Comparison of ENCODE assay signal across 8 cellular contexts in genomic region chr3:42071720-42072582, GRCh38. TPM values are rescaled to one million over a fixed set of nuclear protein-coding genes. Genes with fewer than 3 reads are reported as not detected.
DNase-seq lines count a peak whose midpoint lies in the region; ATAC-seq and TF ChIP-seq lines count a peak whose summit lies in the region.

No MANE protein-coding gene starts in this region.

- H3K4me3 ChIP-seq in OCI-LY1 (ENCODE audit: low read depth, low read length, poor library complexity, severe bottlenecking) (peak overlapping the region; percentile 33), choroid plexus epithelial cell (ENCODE audit: low read depth, low read length) (peak overlapping the region; percentile 18), left lung (no peak overlapping the region), subcutaneous abdominal adipose tissue (ENCODE audit: low read depth in 1 of 5, low read length in 5 of 5) (peak overlapping the region; percentile 45 to 60 (median 55))

- intact Hi-C loops in left lung (cut with DNase I) = no loop called here

- H3K4me1 ChIP-seq in OCI-LY1 (ENCODE audit: insufficient read depth, low read length, severe bottlenecking) = peaks cover 69% of the 10 kb centered on the region
- H3K4me1 ChIP-seq in left lung = peaks cover 28 to 60% of the 10 kb centered on the region in 2 donors
- H3K4me1 ChIP-seq in subcutaneous abdominal adipose tissue (ENCODE audit: control insufficient read depth in 5 of 5, insufficient read depth in 5 of 5, low read length in 5 of 5) = peaks cover 25 to 68% (median 66%) of the 10 kb centered on the region in 5 donors

- H3K9me3 ChIP-seq in OCI-LY1 (ENCODE audit: low read length) (no peaks in the 10 kb centered on the region), left lung (no peaks in the 10 kb centered on the region), subcutaneous abdominal adipose tissue (ENCODE audit: control insufficient read depth in 5 of 5, low read length in 5 of 5) (no peaks in the 10 kb centered on the region)

- H3K9me2 ChIP-seq in OCI-LY1 (ENCODE audit: low read depth, low read length) = no peaks in the 10 kb centered on the region

- peak; percentile 76 for DNase-seq in choroid plexus epithelial cell (ENCODE audit: low read depth)
- peak in 1 of 2 donors; percentile 59 for DNase-seq in left lung

- no peak overlapping the region for H2AFZ ChIP-seq in OCI-LY1 (ENCODE audit: low read length)

- no peaks in the 10 kb centered on the region for H4K20me1 ChIP-seq in OCI-LY1 (ENCODE audit: insufficient read depth, low read length)

- peaks cover 88% of the 10 kb centered on the region for H3K79me2 ChIP-seq in OCI-LY1 (ENCODE audit: insufficient read depth, low read length)

- H3K27me3 ChIP-seq in OCI-LY1 (ENCODE audit: insufficient read depth, low read length) (no peaks in the 10 kb centered on the region), left lung (no peaks in the 10 kb centered on the region), subcutaneous abdominal adipose tissue (ENCODE audit: control insufficient read depth in 5 of 5, insufficient read depth in 4 of 5, low read length in 5 of 5) (no peaks in the 10 kb centered on the region)

- ATAC-seq in GM18498 (IDR thresholded peaks at IDR 0.05; ENCODE audit: unreplicated experiment) (peak; percentile 53), HG03354 (IDR thresholded peaks at IDR 0.05; ENCODE audit: poor library complexity, severe bottlenecking, unreplicated experiment) (peak; percentile 65), left lung (peak; percentile 78), HG03442 (IDR thresholded peaks at IDR 0.05; ENCODE audit: unreplicated experiment) (no peak), GM19035 (IDR thresholded peaks at IDR 0.05; ENCODE audit: unreplicated experiment) (no peak)

- no peaks in the 10 kb centered on the region for H3F3A ChIP-seq in OCI-LY1 (ENCODE audit: insufficient read depth, low read length)

- peaks cover 6% of the 10 kb centered on the region; the same call in 1 of the 2 replicates for H3K36me3 ChIP-seq in OCI-LY1 (ENCODE audit: insufficient read depth, low read length)
- H3K36me3 ChIP-seq in left lung = no peaks in the 10 kb centered on the region
- H3K36me3 ChIP-seq in subcutaneous abdominal adipose tissue (ENCODE audit: control insufficient read depth in 5 of 5, insufficient read depth in 5 of 5, low read length in 5 of 5) = no peaks in the 10 kb centered on the region

- peak overlapping the region; percentile 83 for H3K27ac ChIP-seq in OCI-LY1 (ENCODE audit: low read depth, low read length, poor library complexity, severe bottlenecking)
- peak overlapping the region; percentile 76 to 77 for H3K27ac ChIP-seq in left lung
- H3K27ac ChIP-seq in subcutaneous abdominal adipose tissue (ENCODE audit: low read depth, low read length) = peak overlapping the region; percentile 94

- peak overlapping the region; percentile 53 for H3K4me2 ChIP-seq in OCI-LY1 (ENCODE audit: low read length)

- TF ChIP-seq CTCF in OCI-LY1 (IDR thresholded peaks at IDR 0.05; ENCODE audit: low read length) (no peak), choroid plexus epithelial cell (conservative IDR thresholded peaks at IDR 0.05; ENCODE audit: low read depth, low read length) (peak; percentile 20), left lung (IDR thresholded peaks at IDR 0.05) (no peak)

- H3K9ac ChIP-seq in OCI-LY1 (ENCODE audit: low read length) (peak overlapping the region; percentile 42; the same call in 1 of the 2 replicates), subcutaneous abdominal adipose tissue (ENCODE audit: low read length in 5 of 5) (peak overlapping the region; percentile 38 to 70 (median 57))

RNA-seq across cellular contexts. Expression of gene TRAK1, which starts 19.2 kb away (rescaled TPM):
- 10 to 100 TPM; 40.9 to 50.3 TPM for total RNA-seq in left lung

Comparison
In these comparisons a context has a peak if more than half of its experiments do, and no peak if none do; other contexts are left out.
1. ATAC-seq: peak in GM18498 (single experiment), HG03354 (single experiment) and left lung (single experiment); none in HG03442 (single experiment) and GM19035 (single experiment).
2. H3K4me3 ChIP-seq: peak in OCI-LY1 (single experiment), choroid plexus epithelial cell (single experiment) and subcutaneous abdominal adipose tissue (5 of 5); none in left lung (0 of 2).
3. Peak in every context shown above with its lines, with median percentiles within 50 percentile points of each other: H3K27ac ChIP-seq.